In the genomic region with DNA sequence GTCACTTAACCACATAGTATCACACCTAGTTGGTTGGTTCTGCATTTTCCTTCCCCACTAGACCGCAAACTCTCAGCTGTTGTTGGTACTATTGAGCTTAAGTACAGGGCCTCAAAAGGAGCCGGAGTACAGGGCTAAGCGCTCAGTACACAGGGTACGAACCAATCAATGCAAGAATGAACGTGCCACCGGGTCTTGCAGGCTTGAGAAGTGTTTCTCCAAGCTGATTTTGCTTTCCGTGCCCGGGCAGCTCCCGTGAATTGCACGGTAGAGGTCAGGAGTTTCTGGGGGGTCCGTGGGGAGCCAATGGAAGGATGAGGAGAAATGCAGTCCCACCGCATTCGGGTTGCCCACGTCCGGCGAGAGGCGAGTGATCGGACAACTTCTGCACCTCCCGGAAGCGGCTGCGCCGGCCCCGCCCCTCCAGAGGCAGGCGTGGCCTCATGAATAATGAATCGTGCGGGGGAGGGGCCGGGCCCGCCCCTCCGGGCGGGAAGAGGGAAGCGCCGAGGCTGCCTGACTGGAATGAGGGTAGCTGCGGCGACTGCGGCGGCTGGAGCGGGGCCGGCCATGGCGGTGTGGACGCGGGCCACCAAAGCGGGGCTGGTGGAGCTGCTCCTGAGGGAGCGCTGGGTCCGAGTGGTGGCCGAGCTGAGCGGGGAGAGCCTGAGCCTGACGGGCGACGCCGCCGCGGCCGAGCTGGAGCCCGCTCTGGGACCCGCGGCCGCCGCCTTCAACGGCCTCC, we compare ENCODE assay signal across 1 cellular context.
TF ChIP-seq lines count a peak whose summit lies in the region.

A gene (plus strand): TSS at position 523 of the 745 bp plus-strand sequence. CDS start 3 bp downstream, at position 526.

TF ChIP-seq in HEK293, 187 proteins besides CTCF, POLR2A, EP300 and RAD21 (continued from another document):
- TF ChIP-seq, protein P1, sequence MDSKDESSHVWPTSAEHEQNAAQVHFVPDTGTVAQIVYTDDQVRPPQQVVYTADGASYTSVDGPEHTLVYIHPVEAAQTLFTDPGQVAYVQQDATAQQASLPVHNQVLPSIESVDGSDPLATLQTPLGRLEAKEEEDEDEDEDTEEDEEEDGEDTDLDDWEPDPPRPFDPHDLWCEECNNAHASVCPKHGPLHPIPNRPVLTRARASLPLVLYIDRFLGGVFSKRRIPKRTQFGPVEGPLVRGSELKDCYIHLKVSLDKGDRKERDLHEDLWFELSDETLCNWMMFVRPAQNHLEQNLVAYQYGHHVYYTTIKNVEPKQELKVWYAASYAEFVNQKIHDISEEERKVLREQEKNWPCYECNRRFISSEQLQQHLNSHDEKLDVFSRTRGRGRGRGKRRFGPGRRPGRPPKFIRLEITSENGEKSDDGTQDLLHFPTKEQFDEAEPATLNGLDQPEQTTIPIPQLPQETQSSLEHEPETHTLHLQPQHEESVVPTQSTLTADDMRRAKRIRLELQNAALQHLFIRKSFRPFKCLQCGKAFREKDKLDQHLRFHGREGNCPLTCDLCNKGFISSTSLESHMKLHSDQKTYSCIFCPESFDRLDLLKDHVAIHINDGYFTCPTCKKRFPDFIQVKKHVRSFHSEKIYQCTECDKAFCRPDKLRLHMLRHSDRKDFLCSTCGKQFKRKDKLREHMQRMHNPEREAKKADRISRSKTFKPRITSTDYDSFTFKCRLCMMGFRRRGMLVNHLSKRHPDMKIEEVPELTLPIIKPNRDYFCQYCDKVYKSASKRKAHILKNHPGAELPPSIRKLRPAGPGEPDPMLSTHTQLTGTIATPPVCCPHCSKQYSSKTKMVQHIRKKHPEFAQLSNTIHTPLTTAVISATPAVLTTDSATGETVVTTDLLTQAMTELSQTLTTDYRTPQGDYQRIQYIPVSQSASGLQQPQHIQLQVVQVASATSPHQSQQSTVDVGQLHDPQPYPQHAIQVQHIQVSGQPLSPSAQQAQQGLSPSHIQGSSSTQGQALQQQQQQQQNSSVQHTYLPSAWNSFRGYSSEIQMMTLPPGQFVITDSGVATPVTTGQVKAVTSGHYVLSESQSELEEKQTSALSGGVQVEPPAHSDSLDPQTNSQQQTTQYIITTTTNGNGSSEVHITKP (tag by site-specific recombination; IDR thresholded peaks at IDR 0.05): peak; percentile 66
- TF ChIP-seq ZNF248 (tag by site-specific recombination; IDR thresholded peaks at IDR 0.05): no peak
- TF ChIP-seq ZNF211 (tag by site-specific recombination; IDR thresholded peaks at IDR 0.05; ENCODE audit: low read depth): no peak
- TF ChIP-seq ZNF394 (tag by site-specific recombination; IDR thresholded peaks at IDR 0.05; ENCODE audit: borderline replicate concordance): 0 out of 2 replicates have a peak, but pooled peaks have one; percentile 36
- TF ChIP-seq ZNF341 (tag by site-specific recombination; IDR thresholded peaks at IDR 0.05; ENCODE audit: low read depth): peak; percentile 72
- peak; percentile 91 for TF ChIP-seq SP3 (tag by site-specific recombination; IDR thresholded peaks at IDR 0.05)
- TF ChIP-seq, protein P2, sequence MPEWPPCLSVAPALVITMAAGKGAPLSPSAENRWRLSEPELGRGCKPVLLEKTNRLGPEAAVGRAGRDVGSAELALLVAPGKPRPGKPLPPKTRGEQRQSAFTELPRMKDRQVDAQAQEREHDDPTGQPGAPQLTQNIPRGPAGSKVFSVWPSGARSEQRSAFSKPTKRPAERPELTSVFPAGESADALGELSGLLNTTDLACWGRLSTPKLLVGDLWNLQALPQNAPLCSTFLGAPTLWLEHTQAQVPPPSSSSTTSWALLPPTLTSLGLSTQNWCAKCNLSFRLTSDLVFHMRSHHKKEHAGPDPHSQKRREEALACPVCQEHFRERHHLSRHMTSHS (tag by site-specific recombination; IDR thresholded peaks at IDR 0.05): no peak
- peak; percentile 45; the same call in 1 of the 2 replicates for TF ChIP-seq GLIS2 (tag by site-specific recombination; IDR thresholded peaks at IDR 0.05)
- peak; percentile 83; the same call in 1 of the 2 replicates for TF ChIP-seq KLF16 (tag by site-specific recombination; IDR thresholded peaks at IDR 0.05)
- TF ChIP-seq ZEB2 (tag by site-specific recombination; IDR thresholded peaks at IDR 0.05): 0 out of 2 replicates have a peak, but pooled peaks have one; percentile 32
- TF ChIP-seq, protein P3, sequence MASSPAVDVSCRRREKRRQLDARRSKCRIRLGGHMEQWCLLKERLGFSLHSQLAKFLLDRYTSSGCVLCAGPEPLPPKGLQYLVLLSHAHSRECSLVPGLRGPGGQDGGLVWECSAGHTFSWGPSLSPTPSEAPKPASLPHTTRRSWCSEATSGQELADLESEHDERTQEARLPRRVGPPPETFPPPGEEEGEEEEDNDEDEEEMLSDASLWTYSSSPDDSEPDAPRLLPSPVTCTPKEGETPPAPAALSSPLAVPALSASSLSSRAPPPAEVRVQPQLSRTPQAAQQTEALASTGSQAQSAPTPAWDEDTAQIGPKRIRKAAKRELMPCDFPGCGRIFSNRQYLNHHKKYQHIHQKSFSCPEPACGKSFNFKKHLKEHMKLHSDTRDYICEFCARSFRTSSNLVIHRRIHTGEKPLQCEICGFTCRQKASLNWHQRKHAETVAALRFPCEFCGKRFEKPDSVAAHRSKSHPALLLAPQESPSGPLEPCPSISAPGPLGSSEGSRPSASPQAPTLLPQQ (tag by site-specific recombination; IDR thresholded peaks at IDR 0.05): peak; percentile 65; the same call in 1 of the 2 replicates
- TF ChIP-seq, protein P4, sequence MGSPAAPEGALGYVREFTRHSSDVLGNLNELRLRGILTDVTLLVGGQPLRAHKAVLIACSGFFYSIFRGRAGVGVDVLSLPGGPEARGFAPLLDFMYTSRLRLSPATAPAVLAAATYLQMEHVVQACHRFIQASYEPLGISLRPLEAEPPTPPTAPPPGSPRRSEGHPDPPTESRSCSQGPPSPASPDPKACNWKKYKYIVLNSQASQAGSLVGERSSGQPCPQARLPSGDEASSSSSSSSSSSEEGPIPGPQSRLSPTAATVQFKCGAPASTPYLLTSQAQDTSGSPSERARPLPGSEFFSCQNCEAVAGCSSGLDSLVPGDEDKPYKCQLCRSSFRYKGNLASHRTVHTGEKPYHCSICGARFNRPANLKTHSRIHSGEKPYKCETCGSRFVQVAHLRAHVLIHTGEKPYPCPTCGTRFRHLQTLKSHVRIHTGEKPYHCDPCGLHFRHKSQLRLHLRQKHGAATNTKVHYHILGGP (tag by site-specific recombination; IDR thresholded peaks at IDR 0.05): no peak
- TF ChIP-seq ZNF19 (tag by site-specific recombination; IDR thresholded peaks at IDR 0.05; ENCODE audit: low read depth): no peak
- TF ChIP-seq ZNF37A (tag by site-specific recombination; IDR thresholded peaks at IDR 0.05): no peak
- no peak for TF ChIP-seq ZNF221 (tag by site-specific recombination; IDR thresholded peaks at IDR 0.05; ENCODE audit: borderline replicate concordance)
- TF ChIP-seq YY1 (tag by site-specific recombination; IDR thresholded peaks at IDR 0.05): peak; percentile 44; the same call in 1 of the 2 replicates
- TF ChIP-seq, protein P5, sequence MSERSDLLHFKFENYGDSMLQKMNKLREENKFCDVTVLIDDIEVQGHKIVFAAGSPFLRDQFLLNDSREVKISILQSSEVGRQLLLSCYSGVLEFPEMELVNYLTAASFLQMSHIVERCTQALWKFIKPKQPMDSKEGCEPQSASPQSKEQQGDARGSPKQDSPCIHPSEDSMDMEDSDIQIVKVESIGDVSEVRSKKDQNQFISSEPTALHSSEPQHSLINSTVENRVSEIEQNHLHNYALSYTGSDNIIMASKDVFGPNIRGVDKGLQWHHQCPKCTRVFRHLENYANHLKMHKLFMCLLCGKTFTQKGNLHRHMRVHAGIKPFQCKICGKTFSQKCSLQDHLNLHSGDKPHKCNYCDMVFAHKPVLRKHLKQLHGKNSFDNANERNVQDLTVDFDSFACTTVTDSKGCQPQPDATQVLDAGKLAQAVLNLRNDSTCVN (tag by site-specific recombination; optimal IDR thresholded peaks at IDR 0.05): peak; percentile 54
- TF ChIP-seq YY2 (tag by site-specific recombination; IDR thresholded peaks at IDR 0.05): 0 out of 2 replicates have a peak, but pooled peaks have one; percentile 20
- peak; percentile 97 for TF ChIP-seq IKZF3 (tag by site-specific recombination; IDR thresholded peaks at IDR 0.05)
- peak; percentile 64; the same call in 1 of the 2 replicates for TF ChIP-seq ZNF600 (tag by site-specific recombination; IDR thresholded peaks at IDR 0.05)
- TF ChIP-seq SP2 (tag by site-specific recombination; IDR thresholded peaks at IDR 0.05): peak; percentile 74
- TF ChIP-seq ZNF335 (tag by site-specific recombination; conservative IDR thresholded peaks at IDR 0.05): peak; percentile 91
- peak; percentile 71 for TF ChIP-seq KLF8 (tag by site-specific recombination; IDR thresholded peaks at IDR 0.05)
- TF ChIP-seq ZNF660 (tag by site-specific recombination; IDR thresholded peaks at IDR 0.05): peak; percentile 48; the same call in 1 of the 2 replicates
- TF ChIP-seq ZBTB8A (tag by site-specific recombination; IDR thresholded peaks at IDR 0.05): 0 out of 2 replicates have a peak, but pooled peaks have one; percentile 39
- TF ChIP-seq, protein P6, sequence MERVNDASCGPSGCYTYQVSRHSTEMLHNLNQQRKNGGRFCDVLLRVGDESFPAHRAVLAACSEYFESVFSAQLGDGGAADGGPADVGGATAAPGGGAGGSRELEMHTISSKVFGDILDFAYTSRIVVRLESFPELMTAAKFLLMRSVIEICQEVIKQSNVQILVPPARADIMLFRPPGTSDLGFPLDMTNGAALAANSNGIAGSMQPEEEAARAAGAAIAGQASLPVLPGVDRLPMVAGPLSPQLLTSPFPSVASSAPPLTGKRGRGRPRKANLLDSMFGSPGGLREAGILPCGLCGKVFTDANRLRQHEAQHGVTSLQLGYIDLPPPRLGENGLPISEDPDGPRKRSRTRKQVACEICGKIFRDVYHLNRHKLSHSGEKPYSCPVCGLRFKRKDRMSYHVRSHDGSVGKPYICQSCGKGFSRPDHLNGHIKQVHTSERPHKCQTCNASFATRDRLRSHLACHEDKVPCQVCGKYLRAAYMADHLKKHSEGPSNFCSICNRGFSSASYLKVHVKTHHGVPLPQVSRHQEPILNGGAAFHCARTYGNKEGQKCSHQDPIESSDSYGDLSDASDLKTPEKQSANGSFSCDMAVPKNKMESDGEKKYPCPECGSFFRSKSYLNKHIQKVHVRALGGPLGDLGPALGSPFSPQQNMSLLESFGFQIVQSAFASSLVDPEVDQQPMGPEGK (tag by site-specific recombination; IDR thresholded peaks at IDR 0.05): peak; percentile 45; the same call in 1 of the 2 replicates
- TF ChIP-seq ZNF624 (tag by site-specific recombination; IDR thresholded peaks at IDR 0.05): no peak
- TF ChIP-seq ZBTB17 (tag by site-specific recombination; IDR thresholded peaks at IDR 0.05): peak; percentile 73
- no peak for TF ChIP-seq ZNF426 (tag by site-specific recombination; IDR thresholded peaks at IDR 0.05)
- TF ChIP-seq ZNF366 (tag by site-specific recombination; conservative IDR thresholded peaks at IDR 0.05): 0 out of 2 replicates have a peak, but pooled peaks have one; percentile 32
- TF ChIP-seq GLIS1 (tag by site-specific recombination; IDR thresholded peaks at IDR 0.05): 0 out of 2 replicates have a peak, but pooled peaks have one; percentile 21
- peak; percentile 60; the same call in 1 of the 2 replicates for TF ChIP-seq KLF10 (tag by site-specific recombination; IDR thresholded peaks at IDR 0.05)
- peak; percentile 98 for TF ChIP-seq KLF9 (tag by site-specific recombination; IDR thresholded peaks at IDR 0.05; ENCODE audit: low read depth)
- TF ChIP-seq TCF7L2 (IDR thresholded peaks at IDR 0.05; ENCODE audit: borderline replicate concordance, low read depth, low read length): no peak
- TF ChIP-seq, protein P7, sequence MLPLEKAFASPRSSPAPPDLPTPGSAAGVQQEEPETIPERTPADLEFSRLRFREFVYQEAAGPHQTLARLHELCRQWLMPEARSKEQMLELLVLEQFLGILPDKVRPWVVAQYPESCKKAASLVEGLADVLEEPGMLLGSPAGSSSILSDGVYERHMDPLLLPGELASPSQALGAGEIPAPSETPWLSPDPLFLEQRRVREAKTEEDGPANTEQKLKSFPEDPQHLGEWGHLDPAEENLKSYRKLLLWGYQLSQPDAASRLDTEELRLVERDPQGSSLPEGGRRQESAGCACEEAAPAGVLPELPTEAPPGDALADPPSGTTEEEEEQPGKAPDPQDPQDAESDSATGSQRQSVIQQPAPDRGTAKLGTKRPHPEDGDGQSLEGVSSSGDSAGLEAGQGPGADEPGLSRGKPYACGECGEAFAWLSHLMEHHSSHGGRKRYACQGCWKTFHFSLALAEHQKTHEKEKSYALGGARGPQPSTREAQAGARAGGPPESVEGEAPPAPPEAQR (tag by site-specific recombination; IDR thresholded peaks at IDR 0.05): no peak
- TF ChIP-seq, protein P8, sequence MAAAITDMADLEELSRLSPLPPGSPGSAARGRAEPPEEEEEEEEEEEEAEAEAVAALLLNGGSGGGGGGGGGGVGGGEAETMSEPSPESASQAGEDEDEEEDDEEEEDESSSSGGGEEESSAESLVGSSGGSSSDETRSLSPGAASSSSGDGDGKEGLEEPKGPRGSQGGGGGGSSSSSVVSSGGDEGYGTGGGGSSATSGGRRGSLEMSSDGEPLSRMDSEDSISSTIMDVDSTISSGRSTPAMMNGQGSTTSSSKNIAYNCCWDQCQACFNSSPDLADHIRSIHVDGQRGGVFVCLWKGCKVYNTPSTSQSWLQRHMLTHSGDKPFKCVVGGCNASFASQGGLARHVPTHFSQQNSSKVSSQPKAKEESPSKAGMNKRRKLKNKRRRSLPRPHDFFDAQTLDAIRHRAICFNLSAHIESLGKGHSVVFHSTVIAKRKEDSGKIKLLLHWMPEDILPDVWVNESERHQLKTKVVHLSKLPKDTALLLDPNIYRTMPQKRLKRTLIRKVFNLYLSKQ (tag by site-specific recombination; IDR thresholded peaks at IDR 0.05; ENCODE audit: borderline replicate concordance): no peak
- TF ChIP-seq, protein P9, sequence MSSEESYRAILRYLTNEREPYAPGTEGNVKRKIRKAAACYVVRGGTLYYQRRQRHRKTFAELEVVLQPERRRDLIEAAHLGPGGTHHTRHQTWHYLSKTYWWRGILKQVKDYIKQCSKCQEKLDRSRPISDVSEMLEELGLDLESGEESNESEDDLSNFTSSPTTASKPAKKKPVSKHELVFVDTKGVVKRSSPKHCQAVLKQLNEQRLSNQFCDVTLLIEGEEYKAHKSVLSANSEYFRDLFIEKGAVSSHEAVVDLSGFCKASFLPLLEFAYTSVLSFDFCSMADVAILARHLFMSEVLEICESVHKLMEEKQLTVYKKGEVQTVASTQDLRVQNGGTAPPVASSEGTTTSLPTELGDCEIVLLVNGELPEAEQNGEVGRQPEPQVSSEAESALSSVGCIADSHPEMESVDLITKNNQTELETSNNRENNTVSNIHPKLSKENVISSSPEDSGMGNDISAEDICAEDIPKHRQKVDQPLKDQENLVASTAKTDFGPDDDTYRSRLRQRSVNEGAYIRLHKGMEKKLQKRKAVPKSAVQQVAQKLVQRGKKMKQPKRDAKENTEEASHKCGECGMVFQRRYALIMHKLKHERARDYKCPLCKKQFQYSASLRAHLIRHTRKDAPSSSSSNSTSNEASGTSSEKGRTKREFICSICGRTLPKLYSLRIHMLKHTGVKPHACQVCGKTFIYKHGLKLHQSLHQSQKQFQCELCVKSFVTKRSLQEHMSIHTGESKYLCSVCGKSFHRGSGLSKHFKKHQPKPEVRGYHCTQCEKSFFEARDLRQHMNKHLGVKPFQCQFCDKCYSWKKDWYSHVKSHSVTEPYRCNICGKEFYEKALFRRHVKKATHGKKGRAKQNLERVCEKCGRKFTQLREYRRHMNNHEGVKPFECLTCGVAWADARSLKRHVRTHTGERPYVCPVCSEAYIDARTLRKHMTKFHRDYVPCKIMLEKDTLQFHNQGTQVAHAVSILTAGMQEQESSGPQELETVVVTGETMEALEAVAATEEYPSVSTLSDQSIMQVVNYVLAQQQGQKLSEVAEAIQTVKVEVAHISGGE (tag by site-specific recombination; conservative IDR thresholded peaks at IDR 0.05; ENCODE audit: low read depth): peak; percentile 88
- TF ChIP-seq ZFP69B (tag by site-specific recombination; IDR thresholded peaks at IDR 0.05): no peak
- no peak for TF ChIP-seq ZNF658 (tag by site-specific recombination; IDR thresholded peaks at IDR 0.05)
